In the genomic region with DNA sequence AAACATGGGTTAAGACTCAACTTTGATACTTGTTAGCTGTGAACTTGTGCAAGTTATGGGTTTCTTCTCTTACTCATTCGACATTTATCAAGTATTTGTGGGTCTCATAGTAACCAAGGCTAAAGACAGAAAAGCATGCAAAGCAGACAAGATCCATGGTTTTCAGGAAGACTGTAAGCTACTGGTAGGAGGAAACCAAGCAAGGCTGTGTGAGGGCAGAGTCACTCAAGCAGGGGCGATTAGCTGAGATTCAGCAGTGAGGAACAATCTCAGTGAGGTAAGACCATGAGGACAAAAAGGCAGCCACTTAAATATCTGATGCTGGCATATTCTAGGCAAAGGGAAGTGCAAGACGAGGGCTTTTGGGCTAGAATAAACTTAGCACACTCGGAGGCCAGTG, we compare ENCODE assay signal across 18 cellular contexts. TPM values are rescaled to one million over a fixed set of nuclear protein-coding genes. Genes with fewer than 3 reads are reported as not detected.
DNase-seq lines count a peak whose midpoint lies in the region; ATAC-seq and TF ChIP-seq lines count a peak whose summit lies in the region.
"Had no signal": no experiment of that assay in that cellular context is flagged by ENCODE, and none has a peak within 500 bp of the region (broad histone marks: within the 10 kb centered on the region; RNA-seq: fewer than 3 reads in every experiment).

No MANE protein-coding gene starts in this region.

- CTCF ChIA-PET in HEK293 (lab: Yijun Ruan, JAX): no interaction called here

- POLR2A ChIA-PET in HEK293 (lab: Yijun Ruan, JAX): no interaction called here

- H3K4me3 ChIP-seq in HEK293 (ENCODE audit: low read depth, low read length): no peak overlapping the region
- H3K4me3 ChIP-seq: dorsolateral prefrontal cortex, transverse colon had no signal

- peaks cover 11% of the 10 kb centered on the region for H3K4me1 Mint-ChIP-seq in progenitor cell of endocrine pancreas (ENCODE audit: low read depth)

- H3K9me3 ChIP-seq in HEK293 (ENCODE audit: control insufficient read depth, insufficient read depth, low read depth, low read length): no peaks in the 10 kb centered on the region
- H3K9me3 ChIP-seq: transverse colon had no signal

- H3K27ac ChIP-seq in HEK293 (ENCODE audit: extremely low read depth, low read depth, low read length): no peak overlapping the region
- H3K27ac ChIP-seq: C4-2B, dorsolateral prefrontal cortex, transverse colon had no signal

- DNase-seq in amniotic epithelial cell (ENCODE audit: low read depth) (peak; percentile 58), progenitor cell of endocrine pancreas (ENCODE audit: low spot score, unreplicated experiment) (no peak), epidermal melanocyte (ENCODE audit: insufficient read length, low spot score) (no peak), Kasumi-1 (lab: John Stamatoyannopoulos, UW) (no peak), foreskin melanocyte (no peak)
- DNase-seq: activated gamma-delta T cell treated with Interleukin-2 at 50 U/mL for 16 hours, dorsolateral prefrontal cortex, hippocampal formation, kidney glomerular epithelial cell, NCI-H1930, NCI-H748 treated with DMSO at 0.1 percent for 48 hours, nucleus accumbens, SW 1271, transverse colon had no signal

- no peak overlapping the region for H3K4me3 Mint-ChIP-seq in progenitor cell of endocrine pancreas (ENCODE audit: low read depth)

- TF ChIP-seq CTCF in HEK293 (tag by site-specific recombination; IDR thresholded peaks at IDR 0.05) (no peak), progenitor cell of endocrine pancreas (IDR thresholded peaks at IDR 0.05; ENCODE audit: unreplicated experiment) (no peak)

- peak overlapping the region; percentile 6 for H3K27ac Mint-ChIP-seq in progenitor cell of endocrine pancreas

- peaks cover 12% of the 10 kb centered on the region for H3K36me3 Mint-ChIP-seq in progenitor cell of endocrine pancreas (ENCODE audit: insufficient read depth)

- no peaks in the 10 kb centered on the region for H3K27me3 Mint-ChIP-seq in progenitor cell of endocrine pancreas

- no peaks in the 10 kb centered on the region; a peak in 1 of 3 replicates for H3K36me3 ChIP-seq in HEK293 (ENCODE audit: control insufficient read depth in 2 of 2, insufficient read depth in 1 of 2, low read length in 2 of 2)

- H3K4me1 ChIP-seq in HEK293 (ENCODE audit: control insufficient read depth, insufficient read depth, low read length): peaks cover 3% of the 10 kb centered on the region; the same call in 1 of the 2 replicates

- ATAC-seq in GM18502 (IDR thresholded peaks at IDR 0.05; ENCODE audit: poor library complexity, unreplicated experiment) (peak; percentile 63), SK-N-SH treated with all-trans-retinoic acid at 6 μM for 48 hours (no peak; the same call in 2 of the 3 replicates)

- H3K9me3 Mint-ChIP-seq in progenitor cell of endocrine pancreas (ENCODE audit: low read depth): no peaks in the 10 kb centered on the region

TF ChIP-seq in HEK293, 187 proteins besides CTCF, POLR2A, EP300 and RAD21:
- TF ChIP-seq, protein P1, sequence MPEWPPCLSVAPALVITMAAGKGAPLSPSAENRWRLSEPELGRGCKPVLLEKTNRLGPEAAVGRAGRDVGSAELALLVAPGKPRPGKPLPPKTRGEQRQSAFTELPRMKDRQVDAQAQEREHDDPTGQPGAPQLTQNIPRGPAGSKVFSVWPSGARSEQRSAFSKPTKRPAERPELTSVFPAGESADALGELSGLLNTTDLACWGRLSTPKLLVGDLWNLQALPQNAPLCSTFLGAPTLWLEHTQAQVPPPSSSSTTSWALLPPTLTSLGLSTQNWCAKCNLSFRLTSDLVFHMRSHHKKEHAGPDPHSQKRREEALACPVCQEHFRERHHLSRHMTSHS (tag by site-specific recombination; IDR thresholded peaks at IDR 0.05): no peak
- TF ChIP-seq SP2 (tag by site-specific recombination; IDR thresholded peaks at IDR 0.05) (no peak), GFI1B (tag by site-specific recombination; IDR thresholded peaks at IDR 0.05) (0 out of 2 replicates have a peak, but pooled peaks have one; percentile 14)

TF ChIP-seq in SK-N-SH treated with all-trans-retinoic acid at 6 μM for 48 hours, 23 proteins besides CTCF, POLR2A, EP300 and RAD21:
- TF ChIP-seq ZNF8 (CRISPR knock-in tag; IDR thresholded peaks at IDR 0.05): no peak
- no peak for TF ChIP-seq ZNF70 (CRISPR knock-in tag; IDR thresholded peaks at IDR 0.05)
- TF ChIP-seq BACH2 (CRISPR knock-in tag; IDR thresholded peaks at IDR 0.05; ENCODE audit: borderline replicate concordance): no peak
- no peak for TF ChIP-seq OSR1 (CRISPR knock-in tag; IDR thresholded peaks at IDR 0.05)
- TF ChIP-seq POU6F1 (CRISPR knock-in tag; IDR thresholded peaks at IDR 0.05; ENCODE audit: borderline replicate concordance, low read depth): no peak

RNA-seq across cellular contexts. Expression of gene MBTD1, which starts 29.5 kb away (rescaled TPM):
- total RNA-seq in progenitor cell of endocrine pancreas: 47.6 and 50.7 TPM in 2 replicates

RNA-seq across cellular contexts. Expression of gene UTP18, which starts 30.0 kb away (rescaled TPM):
- total RNA-seq in progenitor cell of endocrine pancreas: 35.3 and 38.0 TPM in 2 replicates
